8 cellular contexts compared by ENCODE assay signal in the genomic region with DNA sequence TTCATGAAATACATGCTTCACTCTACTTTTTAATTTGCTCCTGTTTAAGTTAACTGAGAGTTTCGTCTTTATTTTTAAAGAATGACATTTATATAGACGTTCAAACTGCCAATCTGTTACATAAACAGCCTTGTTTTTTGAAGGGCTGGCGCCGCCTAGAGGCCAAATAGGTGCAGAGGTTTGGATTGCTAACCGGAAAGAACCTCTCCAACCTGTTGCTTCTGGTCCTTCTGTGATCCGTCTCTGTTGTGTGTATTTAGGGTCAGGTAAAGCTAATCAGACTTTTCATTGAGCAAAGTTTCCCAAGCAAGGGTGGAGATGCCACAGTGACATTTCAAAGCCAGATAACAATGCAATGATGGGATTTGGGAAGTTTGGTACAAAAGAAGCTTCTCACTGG.
DNase-seq lines count a peak whose midpoint lies in the region; ATAC-seq lines count a peak whose summit lies in the region.

No MANE protein-coding gene starts in this region.

- H3K4me3 Mint-ChIP-seq in memory B cell: no peak overlapping the region

- ATAC-seq in GM19025 (IDR thresholded peaks at IDR 0.05; ENCODE audit: low read depth, unreplicated experiment): peak; percentile 70
- peak; percentile 91 for ATAC-seq in HG03442 (IDR thresholded peaks at IDR 0.05; ENCODE audit: unreplicated experiment)
- ATAC-seq in memory B cell (ENCODE audit: low read depth): peak; percentile 65

- H3K4me1 Mint-ChIP-seq in memory B cell: no peaks in the 10 kb centered on the region

- H3K27ac Mint-ChIP-seq in memory B cell: no peak overlapping the region

- no peaks in the 10 kb centered on the region for H3K9me3 Mint-ChIP-seq in memory B cell

- DNase-seq in Ammon's horn (ENCODE audit: low spot score) (peak; percentile 71), NCI-H69 (lab: John Stamatoyannopoulos, UW) (peak; percentile 81), ecto neural progenitor cell (ENCODE audit: low spot score) (peak; percentile 65), memory B cell (ENCODE audit: low spot score in 2 of 2) (peak; percentile 28 to 30)
- DNase-seq in activated CD4-positive, alpha-beta T cell treated with anti-CD3 and anti-CD28 coated beads, Interleukin-2, amount 50 U/mL, for 48 hours: peak; percentile 85 to 88
- peak; percentile 36 to 57 for DNase-seq in stimulated activated CD8-positive, alpha-beta memory T cell treated with anti-CD3 and anti-CD28 coated beads, Interleukin-15, amount 100 ng/mL, for 4 hours (ENCODE audit: low read depth in 2 of 2)

- H3K27me3 Mint-ChIP-seq in memory B cell: peaks cover 9% of the 10 kb centered on the region

- no peaks in the 10 kb centered on the region for H3K36me3 Mint-ChIP-seq in memory B cell

Comparison
In these comparisons a context has a peak if more than half of its experiments do, and no peak if none do; other contexts are left out.
1. Peak in every context shown above with its lines: DNase-seq and ATAC-seq.
2. DNase-seq: peak in every context shown above with its lines; median percentile 86 in activated CD4-positive, alpha-beta T cell treated with anti-CD3 and anti-CD28 coated beads, Interleukin-2, amount 50 U/mL, for 48 hours; 81 in NCI-H69; 71 in Ammon's horn; 65 in ecto neural progenitor cell; 46 in stimulated activated CD8-positive, alpha-beta memory T cell treated with anti-CD3 and anti-CD28 coated beads, Interleukin-15, amount 100 ng/mL, for 4 hours; 29 in memory B cell.